9 cellular contexts compared by ENCODE assay signal in genomic region chr11:111429066-111429506, GRCh38. TPM values are rescaled to one million over a fixed set of nuclear protein-coding genes. Genes with fewer than 3 reads are reported as not detected.
DNase-seq lines count a peak whose midpoint lies in the region; ATAC-seq and TF ChIP-seq lines count a peak whose summit lies in the region.
"Had no signal": no experiment of that assay in that cellular context is flagged by ENCODE, and none has a peak within 500 bp of the region (broad histone marks: within the 10 kb centered on the region; RNA-seq: fewer than 3 reads in every experiment).

No MANE protein-coding gene starts in this region.

- H3K27ac Mint-ChIP-seq in HFFc6 (no peak overlapping the region), progenitor cell of endocrine pancreas (no peak overlapping the region)
- H3K27ac Mint-ChIP-seq in activated CD8-positive, alpha-beta T cell treated with anti-CD3 and anti-CD28 coated beads, Interleukin-2, amount 10 ng/mL, durations not matched to agents 7 days and 5 days, result no peak overlapping the region
- H3K27ac Mint-ChIP-seq: CD8-positive, alpha-beta memory T cell had no signal

- CTCF ChIA-PET in activated CD8-positive, alpha-beta T cell treated with anti-CD3 and anti-CD28 coated beads, Interleukin-2, amount 10 ng/mL, durations not matched to agents 7 days and 5 days (lab: Charles Lee), result interaction anchor here (0.7 to 9.1 kb wide), 46 partner anchors 10 to 983 kb away, joined by 3 to 158 read pairs (median 4); partner anchors contain the start of genes POU2AF1 and POU2AF3

- POLR2A ChIA-PET in activated CD8-positive, alpha-beta T cell treated with anti-CD3 and anti-CD28 coated beads, Interleukin-2, amount 10 ng/mL, durations not matched to agents 7 days and 5 days (lab: Charles Lee), result interaction anchor here (1.0 to 1.8 kb wide), 2 partner anchors 11 to 146 kb away, joined by 3 to 8 read pairs; no protein-coding TSS in a partner anchor

- H3K4me3 Mint-ChIP-seq in HFFc6, result no peak overlapping the region
- no peak overlapping the region for H3K4me3 Mint-ChIP-seq in activated CD8-positive, alpha-beta T cell treated with anti-CD3 and anti-CD28 coated beads, Interleukin-2, amount 10 ng/mL, durations not matched to agents 7 days and 5 days
- H3K4me3 Mint-ChIP-seq in progenitor cell of endocrine pancreas (ENCODE audit: low read depth), result no peak overlapping the region
- H3K4me3 Mint-ChIP-seq: CD8-positive, alpha-beta memory T cell had no signal

- H3K4me1 ChIP-seq in fibroblast of lung (ENCODE audit: control insufficient read depth, extremely low read depth, insufficient read depth, low read length) (no peaks in the 10 kb centered on the region), aorta (ENCODE audit: control insufficient read depth in 1 of 2, insufficient read depth in 2 of 2, low read length in 2 of 2) (no peaks in the 10 kb centered on the region)

- no peak overlapping the region for H3K27ac ChIP-seq in fibroblast of lung (ENCODE audit: insufficient read depth, low read length)
- H3K27ac ChIP-seq in aorta (ENCODE audit: low read depth in 1 of 2, low read length in 2 of 2), result no peak overlapping the region

- 42 to 47% methylated on average over 7 of the region's 7 CpGs for WGBS in aorta, 2 donors

- no peaks in the 10 kb centered on the region for H3K36me3 Mint-ChIP-seq in HFFc6 (ENCODE audit: low read depth)
- H3K36me3 Mint-ChIP-seq in activated CD8-positive, alpha-beta T cell treated with anti-CD3 and anti-CD28 coated beads, Interleukin-2, amount 10 ng/mL, durations not matched to agents 7 days and 5 days (ENCODE audit: low read depth), result no peaks in the 10 kb centered on the region
- H3K36me3 Mint-ChIP-seq in progenitor cell of endocrine pancreas (ENCODE audit: insufficient read depth), result no peaks in the 10 kb centered on the region
- H3K36me3 Mint-ChIP-seq: CD8-positive, alpha-beta memory T cell had no signal

- no peak overlapping the region for H3K4me2 ChIP-seq in fibroblast of lung (ENCODE audit: extremely low read depth, insufficient read depth, low read length)

- H3K9me3 Mint-ChIP-seq in HFFc6, result no peaks in the 10 kb centered on the region
- H3K9me3 Mint-ChIP-seq in activated CD8-positive, alpha-beta T cell treated with anti-CD3 and anti-CD28 coated beads, Interleukin-2, amount 10 ng/mL, durations not matched to agents 7 days and 5 days (ENCODE audit: insufficient read depth), result no peaks in the 10 kb centered on the region
- H3K9me3 Mint-ChIP-seq in progenitor cell of endocrine pancreas (ENCODE audit: low read depth), result no peaks in the 10 kb centered on the region
- H3K9me3 Mint-ChIP-seq: CD8-positive, alpha-beta memory T cell had no signal

- H3K79me2 ChIP-seq in fibroblast of lung (ENCODE audit: control insufficient read depth, insufficient read depth, low read length), result no peaks in the 10 kb centered on the region

- H3K36me3 ChIP-seq in fibroblast of lung (ENCODE audit: control insufficient read depth, insufficient read depth, low read length) (no peaks in the 10 kb centered on the region), aorta (ENCODE audit: control insufficient read depth in 1 of 2, insufficient read depth in 2 of 2, low read length in 1 of 2) (no peaks in the 10 kb centered on the region)

- H3K9me3 ChIP-seq in fibroblast of lung (ENCODE audit: control insufficient read depth, insufficient read depth, low read depth, low read length), result no peaks in the 10 kb centered on the region
- H3K9me3 ChIP-seq in aorta (ENCODE audit: control insufficient read depth, low read length), result no peaks in the 10 kb centered on the region

- peaks cover 48% of the 10 kb centered on the region for H3K27me3 Mint-ChIP-seq in HFFc6 (ENCODE audit: insufficient read depth)
- H3K27me3 Mint-ChIP-seq in activated CD8-positive, alpha-beta T cell treated with anti-CD3 and anti-CD28 coated beads, Interleukin-2, amount 10 ng/mL, durations not matched to agents 7 days and 5 days (ENCODE audit: low read depth), result peaks cover 12% of the 10 kb centered on the region
- H3K27me3 Mint-ChIP-seq in progenitor cell of endocrine pancreas, result peaks cover 5% of the 10 kb centered on the region

- H3K4me3 ChIP-seq in fibroblast of lung (replicated peaks in 1 of 4; ENCODE audit: control extremely low read depth in 1 of 4, insufficient read depth in 1 of 4, low read depth in 3 of 4, low read length in 4 of 4) (no peak overlapping the region), aorta (ENCODE audit: low read length in 2 of 2) (no peak overlapping the region)

- ATAC-seq in activated CD8-positive, alpha-beta T cell treated with anti-CD3 and anti-CD28 coated beads, Interleukin-2, amount 10 ng/mL, durations not matched to agents 7 days and 5 days, result peak; percentile 51
- no peak for ATAC-seq in aorta (ENCODE audit: low FRiP score)

- no peaks in the 10 kb centered on the region for H3K4me1 Mint-ChIP-seq in HFFc6 (ENCODE audit: low read depth)
- H3K4me1 Mint-ChIP-seq in activated CD8-positive, alpha-beta T cell treated with anti-CD3 and anti-CD28 coated beads, Interleukin-2, amount 10 ng/mL, durations not matched to agents 7 days and 5 days (ENCODE audit: low read depth), result no peaks in the 10 kb centered on the region
- H3K4me1 Mint-ChIP-seq in progenitor cell of endocrine pancreas (ENCODE audit: low read depth), result no peaks in the 10 kb centered on the region
- H3K4me1 Mint-ChIP-seq: CD8-positive, alpha-beta memory T cell had no signal

- no peak overlapping the region for H2AFZ ChIP-seq in fibroblast of lung (ENCODE audit: low read length)

- H3K27me3 ChIP-seq in fibroblast of lung (ENCODE audit: control insufficient read depth, insufficient read depth, low read length), result peaks cover 9% of the 10 kb centered on the region
- no peaks in the 10 kb centered on the region for H3K27me3 ChIP-seq in aorta (ENCODE audit: control insufficient read depth in 1 of 2, insufficient read depth in 2 of 2, low read length in 1 of 2)

- H4K20me1 ChIP-seq in fibroblast of lung (ENCODE audit: control insufficient read depth, extremely low read depth, insufficient read depth, low read length), result no peaks in the 10 kb centered on the region

- peak; percentile 91 for TF ChIP-seq CTCF in HFFc6 (IDR thresholded peaks at IDR 0.05)
- peak; percentile 75 to 83 for TF ChIP-seq CTCF in fibroblast of lung (conservative IDR thresholded peaks at IDR 0.05 in 1 of 2, IDR thresholded peaks at IDR 0.05 in 1 of 2; ENCODE audit: low read depth in 1 of 2, low read length in 2 of 2)
- peak; percentile 59 for TF ChIP-seq CTCF in progenitor cell of endocrine pancreas (IDR thresholded peaks at IDR 0.05; ENCODE audit: unreplicated experiment)

- DNase-seq in DMS79 treated with DMSO at 0.1 percent for 48 hours (lab: John Stamatoyannopoulos, UW), result peak; percentile 34
- no peak for DNase-seq in DMS79 (lab: John Stamatoyannopoulos, UW)
- DNase-seq in HFFc6, result peak; percentile 63
- peak; percentile 47 for DNase-seq in NCI-H1105 (lab: John Stamatoyannopoulos, UW)
- DNase-seq in activated CD8-positive, alpha-beta T cell treated with anti-CD3 and anti-CD28 coated beads, Interleukin-2, amount 10 ng/mL, durations not matched to agents 7 days and 5 days, result peak; percentile 79
- DNase-seq in fibroblast of lung (ENCODE audit: low read depth in 2 of 2), result peak in 1 of 2 donors; percentile 71
- DNase-seq in progenitor cell of endocrine pancreas (ENCODE audit: low spot score, unreplicated experiment), result no peak
- DNase-seq in aorta, result no peak

- H3K9ac ChIP-seq in fibroblast of lung (ENCODE audit: insufficient read depth, low read length), result no peak overlapping the region

- intact Hi-C loops in aorta (cut with DNase I), result no loop called here

RNA-seq across cellular contexts. Expression of gene POU2AF1, which starts 50.0 kb away (rescaled TPM):
- not detected for total RNA-seq in HFFc6 (2021; fragmentation: NEBNext Ultra II Directional; extraction: Animal tissue kit (Norgen Biotek cat#: 25700))
- total RNA-seq in activated CD8-positive, alpha-beta T cell treated with anti-CD3 and anti-CD28 coated beads, Interleukin-2, amount 10 ng/mL, durations not matched to agents 7 days and 5 days, result 1 to 10 TPM; 1.7 to 2.4 TPM
- total RNA-seq in fibroblast of lung (0.17 TPM in 1 of 2 replicates, not detected in the other), progenitor cell of endocrine pancreas (0.43 and 0.58 TPM in 2 replicates), aorta (1 to 10 TPM in 1 of 2 donors, under 1 TPM in 1; 0.45 to 1.2 TPM)
- polyA plus RNA-seq in fibroblast of lung (not detected in 2 replicates), aorta (under 1 TPM; 0.05 to 0.63 TPM)
- polyA plus RNA-seq in fibroblast of lung (2012), result not detected in 2 replicates
- not detected in 2 replicates for polyA minus RNA-seq in fibroblast of lung (ENCODE audit: low replicate concordance)
- polyA plus RNA-seq: CD8-positive, alpha-beta memory T cell had no signal

Comparison
In these comparisons a context has a peak if more than half of its experiments do, and no peak if none do; other contexts are left out.
1. DNase-seq: peak in DMS79 treated with DMSO at 0.1 percent for 48 hours (single experiment), HFFc6 (single experiment), NCI-H1105 (single experiment) and activated CD8-positive, alpha-beta T cell treated with anti-CD3 and anti-CD28 coated beads, Interleukin-2, amount 10 ng/mL, durations not matched to agents 7 days and 5 days (single experiment); none in DMS79 (single experiment), progenitor cell of endocrine pancreas (single experiment) and aorta (0 of 2).
2. Peak in every context shown above with its lines, with median percentiles within 50 percentile points of each other: CTCF ChIP-seq.